ENCODE assay signal across 1 cellular context in the genomic region with DNA sequence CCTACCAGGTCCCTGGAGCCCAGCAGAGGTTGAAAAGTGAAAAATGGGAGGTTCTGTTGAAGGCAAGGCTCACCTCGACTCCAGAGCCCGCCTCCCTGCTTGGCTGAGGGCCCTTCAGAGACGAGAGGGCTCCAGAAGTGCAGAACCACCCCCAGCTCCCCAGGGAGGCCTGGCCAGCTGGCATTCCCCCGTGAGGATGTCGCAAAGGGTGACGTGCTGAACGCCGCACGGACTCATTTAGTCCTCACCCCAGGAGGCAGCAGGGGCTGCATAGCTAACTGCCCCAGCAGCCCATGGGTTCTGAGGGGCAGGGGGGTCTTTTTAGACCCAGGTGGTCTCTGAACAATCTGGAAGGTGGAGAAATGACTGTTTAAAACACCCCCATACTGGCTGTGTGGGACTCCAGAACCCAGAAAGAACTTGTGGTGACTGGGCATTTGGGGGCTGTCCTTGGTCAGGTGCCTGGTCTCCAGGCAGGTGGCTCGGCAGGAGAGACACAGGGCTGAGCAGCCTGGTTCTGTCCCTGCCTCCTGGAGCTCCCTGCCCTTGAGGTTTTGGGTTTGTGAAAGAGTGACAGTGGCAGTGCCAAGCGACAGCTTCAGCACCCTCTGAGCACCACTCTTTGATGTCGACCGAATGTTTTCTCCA.
A peak's percentile ranks its signal among the peaks of the same experiment; 100 is the strongest.
TF ChIP-seq lines count a peak whose summit lies in the region.

No MANE protein-coding gene starts in this region.

TF ChIP-seq in HepG2, 621 proteins besides CTCF, POLR2A, EP300 and RAD21:
- TF ChIP-seq, protein P1, sequence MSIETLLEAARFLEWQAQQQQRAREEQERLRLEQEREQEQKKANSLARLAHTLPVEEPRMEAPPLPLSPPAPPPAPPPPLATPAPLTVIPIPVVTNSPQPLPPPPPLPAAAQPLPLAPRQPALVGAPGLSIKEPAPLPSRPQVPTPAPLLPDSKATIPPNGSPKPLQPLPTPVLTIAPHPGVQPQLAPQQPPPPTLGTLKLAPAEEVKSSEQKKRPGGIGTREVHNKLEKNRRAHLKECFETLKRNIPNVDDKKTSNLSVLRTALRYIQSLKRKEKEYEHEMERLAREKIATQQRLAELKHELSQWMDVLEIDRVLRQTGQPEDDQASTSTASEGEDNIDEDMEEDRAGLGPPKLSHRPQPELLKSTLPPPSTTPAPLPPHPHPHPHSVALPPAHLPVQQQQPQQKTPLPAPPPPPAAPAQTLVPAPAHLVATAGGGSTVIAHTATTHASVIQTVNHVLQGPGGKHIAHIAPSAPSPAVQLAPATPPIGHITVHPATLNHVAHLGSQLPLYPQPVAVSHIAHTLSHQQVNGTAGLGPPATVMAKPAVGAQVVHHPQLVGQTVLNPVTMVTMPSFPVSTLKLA (IDR thresholded peaks at IDR 0.05), result no peak
- TF ChIP-seq POLR2G (IDR thresholded peaks at IDR 0.05; ENCODE audit: low read depth, low read length) (peak; percentile 22; the same call in 1 of the 2 replicates), ZBTB3 (CRISPR knock-in tag; IDR thresholded peaks at IDR 0.05; ENCODE audit: borderline replicate concordance, low read depth) (no peak), ADNP (CRISPR knock-in tag; IDR thresholded peaks at IDR 0.05) (no peak), HHEX (CRISPR knock-in tag; IDR thresholded peaks at IDR 0.05) (no peak), ZNF713 (CRISPR knock-in tag; IDR thresholded peaks at IDR 0.05) (no peak), ZNF563 (CRISPR knock-in tag; IDR thresholded peaks at IDR 0.05) (no peak), AGO2 (optimal IDR thresholded peaks at IDR 0.05; ENCODE audit: low read depth, low read length) (peak; percentile 59), ETV6 (CRISPR knock-in tag; conservative IDR thresholded peaks at IDR 0.05) (no peak)
- TF ChIP-seq, protein P2, sequence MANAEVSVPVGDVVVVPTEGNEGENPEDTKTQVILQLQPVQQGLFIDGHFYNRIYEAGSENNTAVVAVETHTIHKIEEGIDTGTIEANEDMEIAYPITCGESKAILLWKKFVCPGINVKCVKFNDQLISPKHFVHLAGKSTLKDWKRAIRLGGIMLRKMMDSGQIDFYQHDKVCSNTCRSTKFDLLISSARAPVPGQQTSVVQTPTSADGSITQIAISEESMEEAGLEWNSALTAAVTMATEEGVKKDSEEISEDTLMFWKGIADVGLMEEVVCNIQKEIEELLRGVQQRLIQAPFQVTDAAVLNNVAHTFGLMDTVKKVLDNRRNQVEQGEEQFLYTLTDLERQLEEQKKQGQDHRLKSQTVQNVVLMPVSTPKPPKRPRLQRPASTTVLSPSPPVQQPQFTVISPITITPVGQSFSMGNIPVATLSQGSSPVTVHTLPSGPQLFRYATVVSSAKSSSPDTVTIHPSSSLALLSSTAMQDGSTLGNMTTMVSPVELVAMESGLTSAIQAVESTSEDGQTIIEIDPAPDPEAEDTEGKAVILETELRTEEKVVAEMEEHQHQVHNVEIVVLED (CRISPR knock-in tag; IDR thresholded peaks at IDR 0.05; ENCODE audit: borderline replicate concordance), result no peak
